ENCODE assay signal across 8 cellular contexts in the genomic region with DNA sequence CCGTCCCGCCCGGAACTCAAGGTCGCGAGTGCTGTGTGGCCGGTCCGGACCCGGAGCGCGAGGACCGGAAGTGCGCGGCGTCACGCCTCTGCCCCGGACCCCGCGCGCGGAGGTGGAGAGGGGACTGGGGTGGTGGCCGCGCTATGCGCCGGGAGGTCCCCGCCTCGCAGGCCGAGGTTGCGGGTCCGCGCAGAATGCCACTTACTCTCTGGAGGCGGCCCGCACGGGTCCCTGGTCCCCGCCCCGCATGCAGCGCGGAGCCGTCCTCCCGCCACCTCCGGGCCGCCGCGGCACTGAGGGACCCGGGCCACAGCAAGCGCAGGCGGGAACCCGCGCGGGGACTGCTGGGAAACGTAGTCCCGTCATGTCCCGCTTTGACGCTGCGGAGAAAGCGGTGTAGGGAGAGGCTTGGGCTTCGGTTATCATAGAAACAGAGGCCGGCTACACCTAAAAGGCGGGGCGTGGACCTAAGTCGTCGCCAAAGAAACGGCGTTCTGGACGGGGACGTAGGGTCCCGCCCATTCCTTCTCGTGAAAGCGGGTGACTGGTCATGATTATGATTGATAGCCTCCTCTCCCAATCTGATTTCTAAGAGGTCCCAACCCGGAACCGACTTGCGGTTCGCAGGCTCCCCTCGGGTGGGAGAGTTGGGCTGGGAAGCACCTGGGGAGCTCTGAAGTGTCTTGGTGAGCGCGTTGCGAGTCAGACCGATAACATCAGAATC. TPM values are rescaled to one million over a fixed set of nuclear protein-coding genes. Genes with fewer than 3 reads are reported as not detected.
DNase-seq lines count a peak whose midpoint lies in the region; ATAC-seq and TF ChIP-seq lines count a peak whose summit lies in the region.

ZNF837 (minus strand) TSS at position 295 of the 724 bp plus-strand sequence. CDS start 11,698 bp downstream, outside the sequence.

- TF ChIP-seq RAD21 in Ishikawa (IDR thresholded peaks at IDR 0.05; ENCODE audit: low read depth) = no peak

- H3K4me1 ChIP-seq in mononuclear cell (ENCODE audit: insufficient read depth, low read length) = peaks cover 30% of the 10 kb centered on the region

- peak; percentile 72 for ATAC-seq in GM21619 (IDR thresholded peaks at IDR 0.05; ENCODE audit: unreplicated experiment)

- DNase-seq in DMS153 treated with DMSO at 0.1 percent for 48 hours (lab: John Stamatoyannopoulos, UW; ENCODE audit: unreplicated experiment) = peak; percentile 97
- DNase-seq in OCI-M2 (lab: John Stamatoyannopoulos, UW; ENCODE audit: unreplicated experiment) = peak; percentile 96
- peak; percentile 97 for DNase-seq in activated T-cell treated with anti-CD3 and anti-CD28 coated beads, Interleukin-2, amount 50 U/mL, for 1 hour
- DNase-seq in epithelial cell of prostate (ENCODE audit: low read depth, low spot score) = peak; percentile 100
- DNase-seq in stimulated activated CD8-positive, alpha-beta memory T cell treated with anti-CD3 and anti-CD28 coated beads, Interleukin-2, amount 100 ng/mL, for 48 hours (ENCODE audit: low read depth in 2 of 2) = peak; percentile 94 to 95

- peak within 1 kb of the TSS; percentile 71 for H3K27ac ChIP-seq in epithelial cell of prostate

- no peaks in the 10 kb centered on the region for H3K27me3 ChIP-seq in mononuclear cell (ENCODE audit: insufficient read depth, low read length)

- no peaks in the 10 kb centered on the region for H3K9me3 ChIP-seq in mononuclear cell (ENCODE audit: low read depth, low read length)

- TF ChIP-seq EP300 in Ishikawa (IDR thresholded peaks at IDR 0.05; ENCODE audit: borderline replicate concordance) = no peak; the same call in 1 of the 2 replicates

- H3K4me3 ChIP-seq in mononuclear cell (ENCODE audit: low read length) = peak within 1 kb of the TSS; percentile 69

TF ChIP-seq in Ishikawa, 13 proteins besides CTCF, POLR2A, EP300 and RAD21:
- TF ChIP-seq ZBTB7A (IDR thresholded peaks at IDR 0.05; ENCODE audit: low read depth) = peak; percentile 74; the same call in 1 of the 2 replicates
- peak; percentile 35; the same call in 1 of the 2 replicates for TF ChIP-seq FOXM1 (IDR thresholded peaks at IDR 0.05; ENCODE audit: borderline replicate concordance, low read depth)
- TF ChIP-seq TEAD4 (IDR thresholded peaks at IDR 0.05) = 0 out of 2 replicates have a peak, but pooled peaks have one; percentile 1
- peak; percentile 98 for TF ChIP-seq TAF1 (IDR thresholded peaks at IDR 0.05; ENCODE audit: low read depth)
- TF ChIP-seq EGR1 (IDR thresholded peaks at IDR 0.05) = peak; percentile 58
- TF ChIP-seq NFIC (IDR thresholded peaks at IDR 0.05) = peak; percentile 45
- peak; percentile 54 for TF ChIP-seq CREB1 (IDR thresholded peaks at IDR 0.05; ENCODE audit: low read depth)
- peak; percentile 83 for TF ChIP-seq TCF12 (IDR thresholded peaks at IDR 0.05; ENCODE audit: low read depth)
- no peak for TF ChIP-seq CEBPB (IDR thresholded peaks at IDR 0.05)
- TF ChIP-seq YY1 (IDR thresholded peaks at IDR 0.05; ENCODE audit: low read depth) = peak; percentile 80
- TF ChIP-seq, protein P1, sequence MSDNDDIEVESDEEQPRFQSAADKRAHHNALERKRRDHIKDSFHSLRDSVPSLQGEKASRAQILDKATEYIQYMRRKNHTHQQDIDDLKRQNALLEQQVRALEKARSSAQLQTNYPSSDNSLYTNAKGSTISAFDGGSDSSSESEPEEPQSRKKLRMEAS (IDR thresholded peaks at IDR 0.05) = peak; percentile 89
- TF ChIP-seq USF1 (IDR thresholded peaks at IDR 0.05) = peak; percentile 79
- no peak; the same call in 1 of the 2 replicates for TF ChIP-seq REST (IDR thresholded peaks at IDR 0.05; ENCODE audit: low read depth)
TF ChIP-seq in Ishikawa: peak in this region for 11.

RNA-seq across cellular contexts. Expression of gene ZNF837, which starts in this region (rescaled TPM):
- 0.84 TPM for total RNA-seq in mononuclear cell

Comparison
In these comparisons a context has a peak if more than half of its experiments do, and no peak if none do; other contexts are left out.
1. Peak in every context shown above with its lines: DNase-seq, ATAC-seq, H3K4me3 ChIP-seq and H3K27ac ChIP-seq.